Comparison of ENCODE assay signal across 21 cellular contexts in the genomic region with DNA sequence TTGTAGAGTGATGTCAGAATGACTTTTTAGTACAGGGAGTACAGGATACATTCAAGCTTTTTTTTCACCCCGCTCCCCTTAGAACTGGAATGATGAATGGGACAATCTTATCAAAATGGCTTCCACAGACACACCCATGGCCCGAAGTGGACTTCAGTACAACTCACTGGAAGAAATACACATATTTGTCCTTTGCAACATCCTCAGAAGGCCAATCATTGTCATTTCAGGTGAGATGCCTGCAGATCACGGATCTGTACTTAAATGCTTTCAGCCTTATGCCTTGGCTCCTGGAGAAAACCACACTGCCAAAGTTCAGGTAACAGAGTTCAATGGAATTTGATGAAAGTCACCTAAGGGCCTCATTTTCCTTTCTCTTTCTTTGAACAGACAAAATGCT. TPM values are rescaled to one million over a fixed set of nuclear protein-coding genes. Genes with fewer than 3 reads are reported as not detected.
A peak's percentile ranks its signal among the peaks of the same experiment; 100 is the strongest.
DNase-seq lines count a peak whose midpoint lies in the region; ATAC-seq, FAIRE-seq and TF ChIP-seq lines count a peak whose summit lies in the region.
"Had no signal": no experiment of that assay in that cellular context is flagged by ENCODE, and none has a peak within 500 bp of the region (broad histone marks: within the 10 kb centered on the region; RNA-seq: fewer than 3 reads in every experiment).

No MANE protein-coding gene starts in this region.

- intact Hi-C loops in CD4-positive, alpha-beta T cell (cut with DNase I, micrococcal nuclease), result loop anchor here in 1 of 2 experiments (5.0 kb wide), 1 partner anchor 237 kb away; no protein-coding TSS in a partner anchor
- intact Hi-C loops in activated T-helper 2 cell treated with anti-CD3 and anti-CD28 coated beads, Interferon-gamma antibody, Interleukin-2, Interleukin-4, amounts not matched to agents 10 μg/mL and 5 μg/mL and 100 μg/mL, durations not matched to agents 14 hours and 24 hours and 36 hours (cut with micrococcal nuclease), result no loop called here
- intact Hi-C loops in natural killer cell (cut with micrococcal nuclease), result no loop called here
- intact Hi-C loops in upper lobe of right lung (cut with DNase I), result no loop called here
- intact Hi-C loops in left cardiac atrium (cut with DNase I), result no loop called here

- H3K4me1 ChIP-seq in small intestine (ENCODE audit: control insufficient read depth in 2 of 2, insufficient read depth in 1 of 2, low read depth in 1 of 2, low read length in 1 of 2), result peaks cover 5 to 10% of the 10 kb centered on the region in 2 donors
- H3K4me1 ChIP-seq in upper lobe of right lung, result peaks cover 49% of the 10 kb centered on the region

- no peaks in the 10 kb centered on the region for H3K9me3 Mint-ChIP-seq in T-helper 1 cell treated with Interleukin-12 subunit alpha and Interleukin-12 subunit beta and Interleukin-4 antibody, amounts not matched to agents 30 μg/mL and 1 μg/mL, for 36 hours
- H3K9me3 Mint-ChIP-seq in CD4-positive, alpha-beta T cell, result no peaks in the 10 kb centered on the region
- H3K9me3 Mint-ChIP-seq in activated T-helper 2 cell treated with anti-CD3 and anti-CD28 coated beads, Interferon-gamma antibody, Interleukin-2, Interleukin-4, amounts not matched to agents 10 μg/mL and 5 μg/mL and 100 μg/mL, durations not matched to agents 14 hours and 24 hours and 36 hours, result no peaks in the 10 kb centered on the region
- no peaks in the 10 kb centered on the region for H3K9me3 Mint-ChIP-seq in natural killer cell

- H3K9me3 ChIP-seq in CD4-positive, alpha-beta T cell (ENCODE audit: control insufficient read depth, low read length), result no peaks in the 10 kb centered on the region
- no peaks in the 10 kb centered on the region for H3K9me3 ChIP-seq in small intestine (ENCODE audit: control insufficient read depth, low read depth)
- H3K9me3 ChIP-seq in upper lobe of right lung, result no peaks in the 10 kb centered on the region
- H3K9me3 ChIP-seq: mucosa of descending colon, pancreas, testis had no signal

- peak overlapping the region; percentile 72 for H3K4me3 Mint-ChIP-seq in T-helper 1 cell treated with Interleukin-12 subunit alpha and Interleukin-12 subunit beta and Interleukin-4 antibody, amounts not matched to agents 30 μg/mL and 1 μg/mL, for 36 hours
- peak overlapping the region; percentile 96 for H3K4me3 Mint-ChIP-seq in CD4-positive, alpha-beta T cell
- H3K4me3 Mint-ChIP-seq in activated T-helper 2 cell treated with anti-CD3 and anti-CD28 coated beads, Interferon-gamma antibody, Interleukin-2, Interleukin-4, amounts not matched to agents 10 μg/mL and 5 μg/mL and 100 μg/mL, durations not matched to agents 14 hours and 24 hours and 36 hours (ENCODE audit: low read depth), result peak overlapping the region; percentile 96
- peak overlapping the region; percentile 29 for H3K4me3 Mint-ChIP-seq in natural killer cell

- H3K27ac ChIP-seq in CD4-positive, alpha-beta T cell (ENCODE audit: low read depth, low read length), result no peak overlapping the region
- H3K27ac ChIP-seq in small intestine (ENCODE audit: low read depth in 1 of 2, low read length in 1 of 2) (no peak overlapping the region), upper lobe of right lung (no peak overlapping the region)
- H3K27ac ChIP-seq: 22Rv1, C4-2B, foreskin keratinocyte, pancreas, testis had no signal

- no peak for ATAC-seq in CD4-positive, alpha-beta T cell (ENCODE audit: poor library complexity)
- ATAC-seq in natural killer cell (no peak), upper lobe of right lung (no peak), left cardiac atrium (no peak)
- ATAC-seq: foreskin keratinocyte, left lobe of liver, mucosa of descending colon, pancreas, Right ventricle myocardium inferior had no signal

- H3K4me3 ChIP-seq in small intestine (ENCODE audit: low read depth in 1 of 2, low read length in 2 of 2) (no peak overlapping the region), upper lobe of right lung (no peak overlapping the region)
- H3K4me3 ChIP-seq: mucosa of descending colon, pancreas, testis had no signal

- CTCF ChIA-PET in CD4-positive, alpha-beta T cell (lab: Charles Lee), result interaction anchor here (0.7 to 1.3 kb wide), 2 partner anchors 69 to 167 kb away, joined by 3 to 4 read pairs; no protein-coding TSS in a partner anchor

- 78 to 83% (median 81%) methylated on average over 3 of the region's 3 CpGs for WGBS in small intestine, 3 donors

- no peaks in the 10 kb centered on the region for H3K27me3 ChIP-seq in CD4-positive, alpha-beta T cell (ENCODE audit: control insufficient read depth, insufficient read depth, low read length)
- H3K27me3 ChIP-seq in small intestine (ENCODE audit: control insufficient read depth in 2 of 2, insufficient read depth in 2 of 2, low read length in 2 of 2) (no peaks in the 10 kb centered on the region), upper lobe of right lung (no peaks in the 10 kb centered on the region)
- H3K27me3 ChIP-seq: foreskin keratinocyte, pancreas, testis had no signal

- DNase-seq in T-helper 1 cell, result no peak
- no peak for DNase-seq in CD4-positive, alpha-beta T cell
- DNase-seq in activated T-helper 2 cell treated with anti-CD3 and anti-CD28 coated beads, Interferon-gamma antibody, Interleukin-2, Interleukin-4, amounts not matched to agents 10 μg/mL and 5 μg/mL and 100 μg/mL, durations not matched to agents 14 hours and 24 hours and 36 hours (ENCODE audit: low spot score), result no peak
- no peak for DNase-seq in natural killer cell
- no peak for DNase-seq in small intestine
- no peak for DNase-seq in upper lobe of right lung
- DNase-seq in left cardiac atrium, result no peak
- DNase-seq: cortex of kidney, DMS79 treated with DMSO at 0.1 percent for 48 hours, mucosa of descending colon, MV-4-11, NCI-H2029 treated with DMSO at 0.1 percent for 48 hours, pancreas, testis had no signal

- no peaks in the 10 kb centered on the region for H3K27me3 Mint-ChIP-seq in T-helper 1 cell treated with Interleukin-12 subunit alpha and Interleukin-12 subunit beta and Interleukin-4 antibody, amounts not matched to agents 30 μg/mL and 1 μg/mL, for 36 hours (ENCODE audit: low read depth)
- no peaks in the 10 kb centered on the region for H3K27me3 Mint-ChIP-seq in CD4-positive, alpha-beta T cell
- H3K27me3 Mint-ChIP-seq in activated T-helper 2 cell treated with anti-CD3 and anti-CD28 coated beads, Interferon-gamma antibody, Interleukin-2, Interleukin-4, amounts not matched to agents 10 μg/mL and 5 μg/mL and 100 μg/mL, durations not matched to agents 14 hours and 24 hours and 36 hours (ENCODE audit: low read depth), result no peaks in the 10 kb centered on the region
- no peaks in the 10 kb centered on the region for H3K27me3 Mint-ChIP-seq in natural killer cell (ENCODE audit: low read depth in 2 of 2)

- peaks cover 21 to 38% of the 10 kb centered on the region in 2 donors for H3K36me3 ChIP-seq in small intestine (ENCODE audit: control insufficient read depth in 2 of 2, insufficient read depth in 2 of 2, low read length in 2 of 2)
- H3K36me3 ChIP-seq in upper lobe of right lung, result peaks cover 70% of the 10 kb centered on the region

- POLR2A ChIA-PET in CD4-positive, alpha-beta T cell (lab: Charles Lee), result interaction anchor here (0.8 to 1.5 kb wide), 2 partner anchors 8 to 52 kb away, joined by 3 read pairs; no protein-coding TSS in a partner anchor

- no peak for TF ChIP-seq CTCF in CD4-positive, alpha-beta T cell (IDR thresholded peaks at IDR 0.05)
- TF ChIP-seq CTCF in natural killer cell (IDR thresholded peaks at IDR 0.05) (no peak), upper lobe of right lung (IDR thresholded peaks at IDR 0.05) (no peak)

- H3K36me3 Mint-ChIP-seq in T-helper 1 cell treated with Interleukin-12 subunit alpha and Interleukin-12 subunit beta and Interleukin-4 antibody, amounts not matched to agents 30 μg/mL and 1 μg/mL, for 36 hours (ENCODE audit: low read depth), result peaks cover 83% of the 10 kb centered on the region
- peaks cover 100% of the 10 kb centered on the region for H3K36me3 Mint-ChIP-seq in CD4-positive, alpha-beta T cell (ENCODE audit: low read depth)
- H3K36me3 Mint-ChIP-seq in activated T-helper 2 cell treated with anti-CD3 and anti-CD28 coated beads, Interferon-gamma antibody, Interleukin-2, Interleukin-4, amounts not matched to agents 10 μg/mL and 5 μg/mL and 100 μg/mL, durations not matched to agents 14 hours and 24 hours and 36 hours (ENCODE audit: low read depth), result peaks cover 99% of the 10 kb centered on the region
- H3K36me3 Mint-ChIP-seq in natural killer cell, result peaks cover 63% of the 10 kb centered on the region

- FAIRE-seq in small intestine (lab: Jason Lieb, UNC), result no peak
- FAIRE-seq: GM19239, pancreas had no signal

- H3K27ac Mint-ChIP-seq in T-helper 1 cell treated with Interleukin-12 subunit alpha and Interleukin-12 subunit beta and Interleukin-4 antibody, amounts not matched to agents 30 μg/mL and 1 μg/mL, for 36 hours, result peak overlapping the region; percentile 64
- peak overlapping the region; percentile 95 for H3K27ac Mint-ChIP-seq in CD4-positive, alpha-beta T cell
- H3K27ac Mint-ChIP-seq in activated T-helper 2 cell treated with anti-CD3 and anti-CD28 coated beads, Interferon-gamma antibody, Interleukin-2, Interleukin-4, amounts not matched to agents 10 μg/mL and 5 μg/mL and 100 μg/mL, durations not matched to agents 14 hours and 24 hours and 36 hours, result peak overlapping the region; percentile 96
- peak overlapping the region; percentile 41 to 96 for H3K27ac Mint-ChIP-seq in natural killer cell

- peaks cover 71% of the 10 kb centered on the region for H3K4me1 Mint-ChIP-seq in T-helper 1 cell treated with Interleukin-12 subunit alpha and Interleukin-12 subunit beta and Interleukin-4 antibody, amounts not matched to agents 30 μg/mL and 1 μg/mL, for 36 hours (ENCODE audit: low read depth)
- H3K4me1 Mint-ChIP-seq in CD4-positive, alpha-beta T cell (ENCODE audit: low read depth), result peaks cover 92% of the 10 kb centered on the region
- peaks cover 66% of the 10 kb centered on the region for H3K4me1 Mint-ChIP-seq in activated T-helper 2 cell treated with anti-CD3 and anti-CD28 coated beads, Interferon-gamma antibody, Interleukin-2, Interleukin-4, amounts not matched to agents 10 μg/mL and 5 μg/mL and 100 μg/mL, durations not matched to agents 14 hours and 24 hours and 36 hours (ENCODE audit: low read depth)
- peaks cover 32 to 50% of the 10 kb centered on the region in 2 donors for H3K4me1 Mint-ChIP-seq in natural killer cell

RNA-seq across cellular contexts. Expression of a gene that starts 8.5 kb away (rescaled TPM):
- 1,000 to 10,000 TPM; 3,816 to 3,885 TPM for total RNA-seq in CD4-positive, alpha-beta T cell
- total RNA-seq in activated T-helper 2 cell treated with anti-CD3 and anti-CD28 coated beads, Interferon-gamma antibody, Interleukin-2, Interleukin-4, amounts not matched to agents 10 μg/mL and 5 μg/mL and 100 μg/mL, durations not matched to agents 14 hours and 24 hours and 36 hours, result 250 and 251 TPM in 2 replicates
- total RNA-seq in natural killer cell (1,000 to 10,000 TPM; 1,163 to 1,298 (median 1,241) TPM), upper lobe of right lung (45.9 TPM), left cardiac atrium (10 to 100 TPM; 10.9 to 13.6 TPM)
- 10 to 100 TPM; 10.8 to 16.1 (median 14.5) TPM for polyA plus RNA-seq in small intestine

Comparison
In these comparisons a context has a peak if more than half of its experiments do, and no peak if none do; other contexts are left out.
1. H3K4me3 Mint-ChIP-seq: peak in every context shown above with its lines; median percentile 96 in CD4-positive, alpha-beta T cell; 96 in activated T-helper 2 cell treated with anti-CD3 and anti-CD28 coated beads, Interferon-gamma antibody, Interleukin-2, Interleukin-4, amounts not matched to agents 10 μg/mL and 5 μg/mL and 100 μg/mL, durations not matched to agents 14 hours and 24 hours and 36 hours; 72 in T-helper 1 cell treated with Interleukin-12 subunit alpha and Interleukin-12 subunit beta and Interleukin-4 antibody, amounts not matched to agents 30 μg/mL and 1 μg/mL, for 36 hours; 29 in natural killer cell.